In genomic region chr15:91706366-91707032, GRCh38 we compare ENCODE assay signal across 8 cellular contexts.
DNase-seq lines count a peak whose midpoint lies in the region; ATAC-seq, FAIRE-seq and TF ChIP-seq lines count a peak whose summit lies in the region.

No MANE protein-coding gene starts in this region.

- POLR2A ChIA-PET in naive thymus-derived CD4-positive, alpha-beta T cell (lab: Charles Lee), result interaction anchor here (0.6 to 1.2 kb wide), 2 partner anchors 161 to 235 kb away, joined by 3 to 5 read pairs; no protein-coding TSS in a partner anchor

- no peak overlapping the region for H3K4me3 ChIP-seq in naive thymus-derived CD4-positive, alpha-beta T cell (ENCODE audit: low read length)

- H3K36me3 Mint-ChIP-seq in naive thymus-derived CD4-positive, alpha-beta T cell, result peaks cover 0 to 3% (median 0%) of the 10 kb centered on the region in 5 donors
- no peaks in the 10 kb centered on the region for H3K36me3 Mint-ChIP-seq in stimulated activated naive B cell treated with anti-CD40 and anti-IgM and Interleukin-4, amounts not matched to agents 10 μg/mL and 1 μg/mL and 100 μg/mL, for 72 hours

- no peaks in the 10 kb centered on the region for H3K9me3 Mint-ChIP-seq in naive thymus-derived CD4-positive, alpha-beta T cell
- peaks cover 0 to 6% of the 10 kb centered on the region in 2 donors for H3K9me3 Mint-ChIP-seq in stimulated activated naive B cell treated with anti-CD40 and anti-IgM and Interleukin-4, amounts not matched to agents 10 μg/mL and 1 μg/mL and 100 μg/mL, for 72 hours

- ATAC-seq in naive thymus-derived CD4-positive, alpha-beta T cell, result peak; percentile 98
- ATAC-seq in stimulated activated naive B cell treated with anti-CD40 and anti-IgM and Interleukin-4, amounts not matched to agents 10 μg/mL and 1 μg/mL and 100 μg/mL, for 72 hours (replicated peaks), result peak; percentile 78 to 87
- ATAC-seq in HG02588 (IDR thresholded peaks at IDR 0.05; ENCODE audit: unreplicated experiment), result no peak

- no peak for TF ChIP-seq POLR2A in GM12891 (IDR thresholded peaks at IDR 0.05; ENCODE audit: low read depth, low read length)

- peaks cover 0 to 27% (median 4%) of the 10 kb centered on the region in 5 donors for H3K27me3 Mint-ChIP-seq in naive thymus-derived CD4-positive, alpha-beta T cell
- H3K27me3 Mint-ChIP-seq in stimulated activated naive B cell treated with anti-CD40 and anti-IgM and Interleukin-4, amounts not matched to agents 10 μg/mL and 1 μg/mL and 100 μg/mL, for 72 hours, result peaks cover 0 to 31% of the 10 kb centered on the region in 2 donors

- CTCF ChIA-PET in naive thymus-derived CD4-positive, alpha-beta T cell (lab: Charles Lee), result interaction anchor here (0.6 to 4.1 kb wide), 29 partner anchors 10 to 406 kb away, joined by 3 to 59 read pairs (median 5); no protein-coding TSS in a partner anchor

- no peaks in the 10 kb centered on the region for H3K9me3 ChIP-seq in naive thymus-derived CD4-positive, alpha-beta T cell (ENCODE audit: control insufficient read depth in 2 of 3, low read length in 3 of 3)

- FAIRE-seq in GM12891 (lab: Jason Lieb, UNC), result peak; percentile 13

- no peaks in the 10 kb centered on the region for H3K36me3 ChIP-seq in naive thymus-derived CD4-positive, alpha-beta T cell (ENCODE audit: control insufficient read depth in 2 of 3, insufficient read depth in 3 of 3, low read length in 3 of 3)

- no peaks in the 10 kb centered on the region for H3K27me3 ChIP-seq in naive thymus-derived CD4-positive, alpha-beta T cell (ENCODE audit: control insufficient read depth in 2 of 2, insufficient read depth in 2 of 2, low read length in 2 of 2)

- peaks cover 10 to 13% of the 10 kb centered on the region in 2 donors for H3K4me1 ChIP-seq in naive thymus-derived CD4-positive, alpha-beta T cell (ENCODE audit: control insufficient read depth in 2 of 2, insufficient read depth in 2 of 2, low read length in 2 of 2)

- DNase-seq in GM12891 (ENCODE audit: insufficient read length, low spot score), result peak; percentile 9
- DNase-seq in HS-27A (ENCODE audit: low read depth), result peak; percentile 3
- DNase-seq in NK-92 (lab: John Stamatoyannopoulos, UW; ENCODE audit: unreplicated experiment), result peak; percentile 40
- DNase-seq in activated CD8-positive, alpha-beta memory T cell treated with anti-CD3 and anti-CD28 coated beads, Interleukin-2, amount 50 U/mL, for 1 hour (ENCODE audit: extremely low read depth), result peak; percentile 59
- DNase-seq in epithelial cell of prostate (ENCODE audit: low read depth, low spot score), result peak; percentile 37
- peak; percentile 58 to 84 (median 77) for DNase-seq in naive thymus-derived CD4-positive, alpha-beta T cell
- DNase-seq in stimulated activated naive B cell treated with anti-CD40 and anti-IgM and Interleukin-4, amounts not matched to agents 10 μg/mL and 1 μg/mL and 100 μg/mL, for 72 hours, result peak; percentile 26

- peak overlapping the region in 7 of 9 donors; percentile 37 to 88 (median 75) for H3K27ac Mint-ChIP-seq in naive thymus-derived CD4-positive, alpha-beta T cell
- no peak overlapping the region for H3K27ac Mint-ChIP-seq in stimulated activated naive B cell treated with anti-CD40 and anti-IgM and Interleukin-4, amounts not matched to agents 10 μg/mL and 1 μg/mL and 100 μg/mL, for 72 hours

- peak overlapping the region in 9 of 10 donors; percentile 48 to 77 (median 62) for H3K4me3 Mint-ChIP-seq in naive thymus-derived CD4-positive, alpha-beta T cell
- H3K4me3 Mint-ChIP-seq in stimulated activated naive B cell treated with anti-CD40 and anti-IgM and Interleukin-4, amounts not matched to agents 10 μg/mL and 1 μg/mL and 100 μg/mL, for 72 hours, result no peak overlapping the region

- H3K27ac ChIP-seq in epithelial cell of prostate, result no peak overlapping the region
- no peak overlapping the region for H3K27ac ChIP-seq in naive thymus-derived CD4-positive, alpha-beta T cell (ENCODE audit: low read depth, low read length)

- intact Hi-C loops in naive thymus-derived CD4-positive, alpha-beta T cell (cut with micrococcal nuclease), result loop anchor here (1.0 kb wide), 8 partner anchors 143 to 404 kb away; partner anchors contain the start of gene SLCO3A1 (in 2 of the 2)

- H3K4me1 Mint-ChIP-seq in naive thymus-derived CD4-positive, alpha-beta T cell, result peaks cover 11 to 24% (median 20%) of the 10 kb centered on the region in 7 donors
- H3K4me1 Mint-ChIP-seq in stimulated activated naive B cell treated with anti-CD40 and anti-IgM and Interleukin-4, amounts not matched to agents 10 μg/mL and 1 μg/mL and 100 μg/mL, for 72 hours, result no peaks in the 10 kb centered on the region

TF ChIP-seq in GM12891, 5 proteins besides CTCF, POLR2A, EP300 and RAD21:
- no peak for TF ChIP-seq POLR2AphosphoS5 (IDR thresholded peaks at IDR 0.05; ENCODE audit: low read depth, low read length)
- TF ChIP-seq SPI1 (IDR thresholded peaks at IDR 0.05; ENCODE audit: low read depth, low read length), result no peak
- TF ChIP-seq POU2F2 (IDR thresholded peaks at IDR 0.05; ENCODE audit: low read depth, low read length), result no peak
- no peak for TF ChIP-seq PAX5 (IDR thresholded peaks at IDR 0.05; ENCODE audit: insufficient read depth, low read length, severe bottlenecking)
- TF ChIP-seq TAF1 (IDR thresholded peaks at IDR 0.05; ENCODE audit: low read depth, low read length), result no peak

Comparison
In these comparisons a context has a peak if more than half of its experiments do, and no peak if none do; other contexts are left out.
1. DNase-seq: peak in every context shown above with its lines; median percentile 77 in naive thymus-derived CD4-positive, alpha-beta T cell; 59 in activated CD8-positive, alpha-beta memory T cell treated with anti-CD3 and anti-CD28 coated beads, Interleukin-2, amount 50 U/mL, for 1 hour; 40 in NK-92; 37 in epithelial cell of prostate; 26 in stimulated activated naive B cell treated with anti-CD40 and anti-IgM and Interleukin-4, amounts not matched to agents 10 μg/mL and 1 μg/mL and 100 μg/mL, for 72 hours; 9 in GM12891; 3 in HS-27A.
2. H3K4me3 Mint-ChIP-seq: peak in naive thymus-derived CD4-positive, alpha-beta T cell (9 of 10); none in stimulated activated naive B cell treated with anti-CD40 and anti-IgM and Interleukin-4, amounts not matched to agents 10 μg/mL and 1 μg/mL and 100 μg/mL, for 72 hours (0 of 2).